ENCODE assay signal across 30 cellular contexts in the genomic region with DNA sequence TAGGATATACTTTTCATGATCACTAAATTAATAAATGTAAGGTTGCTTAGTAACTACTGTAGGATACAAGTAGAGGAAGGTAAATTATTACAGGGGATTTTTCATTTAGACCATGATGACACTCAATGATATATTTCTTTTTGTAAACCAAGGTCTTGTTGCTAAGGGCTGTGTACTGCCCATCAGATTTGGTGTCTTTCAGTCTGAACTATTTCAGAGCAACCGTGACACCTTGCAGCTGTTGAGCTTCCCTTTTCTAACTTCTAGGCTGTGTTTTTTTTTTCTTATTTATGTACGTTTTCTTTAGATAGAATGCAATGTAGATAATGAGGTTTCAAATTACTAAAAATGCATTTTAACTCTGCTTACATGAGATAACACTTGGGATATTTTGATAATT.
"Had no signal": no experiment of that assay in that cellular context is flagged by ENCODE, and none has a peak within 500 bp of the region (broad histone marks: within the 10 kb centered on the region; RNA-seq: fewer than 3 reads in every experiment).

No MANE protein-coding gene starts in this region.

- ATAC-seq: activated CD8-positive, alpha-beta T cell treated with anti-CD3 and anti-CD28 coated beads for 36 hours; activated naive CD8-positive, alpha-beta T cell treated with anti-CD3 and anti-CD28 coated beads, Interleukin-2, amount 50 U/mL, for 24 hours had no signal

- H3K4me3 Mint-ChIP-seq: activated B cell treated with CpG ODN at 0.5 μM for 24 hours; activated CD4-positive, alpha-beta memory T cell treated with anti-CD3 and anti-CD28 coated beads for 36 hours; activated CD4-positive, alpha-beta T cell treated with anti-CD3 and anti-CD28 coated beads, Interleukin-2, amount 10 ng/mL, durations not matched to agents 24 days and 14 days; activated CD8-positive, alpha-beta T cell treated with anti-CD3 and anti-CD28 coated beads for 36 hours; activated naive CD4-positive, alpha-beta T cell treated with anti-CD3 and anti-CD28 coated beads, Interleukin-2, amount 10 ng/mL, durations not matched to agents 7 days and 5 days; activated naive CD4-positive, alpha-beta T cell treated with anti-CD3 and anti-CD28 coated beads, Interleukin-2, amount 50 U/mL, for 24 hours; activated naive CD8-positive, alpha-beta T cell; activated naive CD8-positive, alpha-beta T cell treated with anti-CD3 and anti-CD28 coated beads, Interleukin-2, amount 10 ng/mL, durations not matched to agents 7 days and 5 days; activated naive CD8-positive, alpha-beta T cell treated with anti-CD3 and anti-CD28 coated beads, Interleukin-2, amount 50 U/mL, for 24 hours; activated T-cell treated with anti-CD3 and anti-CD28 coated beads, Interleukin-2, amount 50 U/mL, for 24 hours; brain; central memory CD8-positive, alpha-beta T cell; T-helper 1 cell treated with Interleukin-12 subunit alpha and Interleukin-12 subunit beta and Interleukin-4 antibody, amounts not matched to agents 30 μg/mL and 1 μg/mL, for 36 hours; T-helper 2 cell treated with Interferon-gamma antibody and Interleukin-4, amounts not matched to agents 5 μg/mL and 100 μg/mL, for 36 hours had no signal

- H3K27ac Mint-ChIP-seq: activated B cell treated with CpG ODN at 0.5 μM for 24 hours; activated CD4-positive, alpha-beta memory T cell treated with anti-CD3 and anti-CD28 coated beads for 36 hours; activated CD4-positive, alpha-beta T cell treated with anti-CD3 and anti-CD28 coated beads, Interleukin-2, amount 10 ng/mL, durations not matched to agents 24 days and 14 days; activated CD8-positive, alpha-beta T cell treated with anti-CD3 and anti-CD28 coated beads for 36 hours; activated naive CD4-positive, alpha-beta T cell treated with anti-CD3 and anti-CD28 coated beads, Interleukin-2, amount 10 ng/mL, durations not matched to agents 7 days and 5 days; activated naive CD4-positive, alpha-beta T cell treated with anti-CD3 and anti-CD28 coated beads, Interleukin-2, amount 50 U/mL, for 24 hours; activated naive CD8-positive, alpha-beta T cell; activated naive CD8-positive, alpha-beta T cell treated with anti-CD3 and anti-CD28 coated beads, Interleukin-2, amount 10 ng/mL, durations not matched to agents 7 days and 5 days; activated naive CD8-positive, alpha-beta T cell treated with anti-CD3 and anti-CD28 coated beads, Interleukin-2, amount 50 U/mL, for 24 hours; activated T-cell treated with anti-CD3 and anti-CD28 coated beads, Interleukin-2, amount 50 U/mL, for 24 hours; activated T-helper 2 cell treated with anti-CD3 and anti-CD28 coated beads, Interferon-gamma antibody, Interleukin-2, Interleukin-4, amounts not matched to agents 10 μg/mL and 5 μg/mL and 100 μg/mL, durations not matched to agents 14 hours and 24 hours and 36 hours; brain; T-helper 1 cell treated with Interleukin-12 subunit alpha and Interleukin-12 subunit beta and Interleukin-4 antibody, amounts not matched to agents 30 μg/mL and 1 μg/mL, for 36 hours; T-helper 2 cell treated with Interferon-gamma antibody and Interleukin-4, amounts not matched to agents 5 μg/mL and 100 μg/mL, for 36 hours had no signal

- H3K27me3 Mint-ChIP-seq: activated B cell treated with CpG ODN at 0.5 μM for 24 hours; activated CD4-positive, alpha-beta memory T cell treated with anti-CD3 and anti-CD28 coated beads for 36 hours; activated CD4-positive, alpha-beta T cell treated with anti-CD3 and anti-CD28 coated beads, Interleukin-2, amount 10 ng/mL, durations not matched to agents 24 days and 14 days; activated CD8-positive, alpha-beta T cell treated with anti-CD3 and anti-CD28 coated beads for 36 hours; activated naive CD4-positive, alpha-beta T cell treated with anti-CD3 and anti-CD28 coated beads, Interleukin-2, amount 10 ng/mL, durations not matched to agents 7 days and 5 days; activated naive CD4-positive, alpha-beta T cell treated with anti-CD3 and anti-CD28 coated beads, Interleukin-2, amount 50 U/mL, for 24 hours; activated naive CD8-positive, alpha-beta T cell; activated naive CD8-positive, alpha-beta T cell treated with anti-CD3 and anti-CD28 coated beads, Interleukin-2, amount 10 ng/mL, durations not matched to agents 7 days and 5 days; activated naive CD8-positive, alpha-beta T cell treated with anti-CD3 and anti-CD28 coated beads, Interleukin-2, amount 50 U/mL, for 24 hours; activated T-cell treated with anti-CD3 and anti-CD28 coated beads, Interleukin-2, amount 50 U/mL, for 24 hours; brain; central memory CD8-positive, alpha-beta T cell had no signal

- H3K36me3 Mint-ChIP-seq: activated CD4-positive, alpha-beta memory T cell treated with anti-CD3 and anti-CD28 coated beads for 36 hours; activated naive CD4-positive, alpha-beta T cell treated with anti-CD3 and anti-CD28 coated beads, Interleukin-2, amount 10 ng/mL, durations not matched to agents 7 days and 5 days; activated naive CD4-positive, alpha-beta T cell treated with anti-CD3 and anti-CD28 coated beads, Interleukin-2, amount 50 U/mL, for 24 hours; activated naive CD8-positive, alpha-beta T cell; activated naive CD8-positive, alpha-beta T cell treated with anti-CD3 and anti-CD28 coated beads, Interleukin-2, amount 10 ng/mL, durations not matched to agents 7 days and 5 days; brain had no signal

- H3K9me3 Mint-ChIP-seq: activated CD4-positive, alpha-beta T cell treated with anti-CD3 and anti-CD28 coated beads, Interleukin-2, amount 10 ng/mL, durations not matched to agents 24 days and 14 days had no signal

- H3K4me1 Mint-ChIP-seq: activated B cell treated with CpG ODN at 0.5 μM for 24 hours; activated CD4-positive, alpha-beta T cell treated with anti-CD3 and anti-CD28 coated beads, Interleukin-2, amount 10 ng/mL, durations not matched to agents 24 days and 14 days; activated naive CD4-positive, alpha-beta T cell treated with anti-CD3 and anti-CD28 coated beads, Interleukin-2, amount 10 ng/mL, durations not matched to agents 7 days and 5 days; activated naive CD4-positive, alpha-beta T cell treated with anti-CD3 and anti-CD28 coated beads, Interleukin-2, amount 50 U/mL, for 24 hours; activated naive CD8-positive, alpha-beta T cell treated with anti-CD3 and anti-CD28 coated beads, Interleukin-2, amount 10 ng/mL, durations not matched to agents 7 days and 5 days; activated naive CD8-positive, alpha-beta T cell treated with anti-CD3 and anti-CD28 coated beads, Interleukin-2, amount 50 U/mL, for 24 hours; brain; central memory CD8-positive, alpha-beta T cell had no signal

- DNase-seq: activated B cell treated with CpG ODN at 0.5 μM for 24 hours; activated CD4-positive, alpha-beta memory T cell treated with anti-CD3 and anti-CD28 coated beads for 36 hours; activated CD4-positive, alpha-beta T cell treated with anti-CD3 and anti-CD28 coated beads for 4 hours; activated CD4-positive, alpha-beta T cell treated with anti-CD3 and anti-CD28 coated beads, Interleukin-2, amount 10 ng/mL, durations not matched to agents 24 days and 14 days; activated CD4-positive, alpha-beta T cell treated with anti-CD3 and anti-CD28 coated beads, Interleukin-2, amount 50 U/mL, for 1 hour; activated CD4-positive, alpha-beta T cell treated with anti-CD3 and anti-CD28 coated beads, Interleukin-2, amount 50 U/mL, for 4 hours; activated CD4-positive, CD25-positive, alpha-beta regulatory T cell treated with anti-CD3 and anti-CD28 coated beads, Interleukin-2, amount 50 U/mL, for 72 hours; activated CD8-positive, alpha-beta memory T cell treated with anti-CD3 and anti-CD28 coated beads, Interleukin-2, amount 50 U/mL, for 48 hours; activated CD8-positive, alpha-beta T cell treated with anti-CD3 and anti-CD28 coated beads for 36 hours; activated effector memory CD4-positive, alpha-beta T cell treated with Interleukin-2 at 50 U/mL for 16 hours; activated gamma-delta T cell; activated naive CD4-positive, alpha-beta T cell treated with anti-CD3 and anti-CD28 coated beads, Interleukin-2, amount 10 ng/mL, durations not matched to agents 7 days and 5 days; activated naive CD4-positive, alpha-beta T cell treated with Interleukin-2 at 50 U/mL for 16 hours; activated naive CD8-positive, alpha-beta T cell treated with anti-CD3 and anti-CD28 coated beads, Interleukin-2, amount 10 ng/mL, durations not matched to agents 7 days and 5 days; activated naive CD8-positive, alpha-beta T cell treated with anti-CD3 and anti-CD28 coated beads, Interleukin-2, amount 50 U/mL, for 24 hours; activated T-cell treated with anti-CD3 and anti-CD28 coated beads, Interleukin-2, amount 50 U/mL, for 24 hours; activated T-cell treated with anti-CD3 and anti-CD28 coated beads, Interleukin-2, amount 50 U/mL, for 48 hours; amygdala; anterior cingulate cortex; caudate nucleus; cerebellar nuclear complex; T-helper 2 cell; T-helper 9 cell had no signal
